9 cellular contexts compared by ENCODE assay signal in genomic region chr5:84383816-84384603, GRCh38. TPM values are rescaled to one million over a fixed set of nuclear protein-coding genes. Genes with fewer than 3 reads are reported as not detected.
DNase-seq lines count a peak whose midpoint lies in the region; ATAC-seq and TF ChIP-seq lines count a peak whose summit lies in the region.
"Had no signal": no experiment of that assay in that cellular context is flagged by ENCODE, and none has a peak within 500 bp of the region (broad histone marks: within the 10 kb centered on the region; RNA-seq: fewer than 3 reads in every experiment).

No MANE protein-coding gene starts in this region.

- no peaks in the 10 kb centered on the region for H3K4me1 ChIP-seq in endodermal cell (ENCODE audit: control insufficient read depth, insufficient read depth, low read length)
- no peaks in the 10 kb centered on the region for H3K4me1 ChIP-seq in upper lobe of right lung

- peak overlapping the region; percentile 74 for H3K27ac Mint-ChIP-seq in endodermal cell
- no peak overlapping the region for H3K27ac Mint-ChIP-seq in activated naive CD4-positive, alpha-beta T cell treated with anti-CD3 and anti-CD28 coated beads, Interleukin-2, amount 10 ng/mL, durations not matched to agents 7 days and 5 days
- H3K27ac Mint-ChIP-seq: activated naive CD4-positive, alpha-beta T cell treated with anti-CD3 and anti-CD28 coated beads, Interleukin-2, amount 50 U/mL, for 24 hours had no signal

- H3K4me3 Mint-ChIP-seq in endodermal cell, result peak overlapping the region; percentile 78
- H3K4me3 Mint-ChIP-seq in activated naive CD4-positive, alpha-beta T cell treated with anti-CD3 and anti-CD28 coated beads, Interleukin-2, amount 10 ng/mL, durations not matched to agents 7 days and 5 days, result no peak overlapping the region
- H3K4me3 Mint-ChIP-seq: activated naive CD4-positive, alpha-beta T cell treated with anti-CD3 and anti-CD28 coated beads, Interleukin-2, amount 50 U/mL, for 24 hours had no signal

- H3K9me3 ChIP-seq in endodermal cell (ENCODE audit: control insufficient read depth, low read length) (no peaks in the 10 kb centered on the region), upper lobe of right lung (no peaks in the 10 kb centered on the region)

- ATAC-seq in upper lobe of right lung (peak; percentile 45), GM21786 (IDR thresholded peaks at IDR 0.05; ENCODE audit: unreplicated experiment) (no peak)

- peaks cover 51% of the 10 kb centered on the region for H3K27me3 Mint-ChIP-seq in endodermal cell (ENCODE audit: insufficient read depth)
- H3K27me3 Mint-ChIP-seq in activated naive CD4-positive, alpha-beta T cell treated with anti-CD3 and anti-CD28 coated beads, Interleukin-2, amount 10 ng/mL, durations not matched to agents 7 days and 5 days, result peaks cover 45% of the 10 kb centered on the region

- TF ChIP-seq CTCF in endodermal cell (conservative IDR thresholded peaks at IDR 0.05) (no peak), upper lobe of right lung (IDR thresholded peaks at IDR 0.05) (no peak)

- H3K36me3 ChIP-seq in endodermal cell (ENCODE audit: control insufficient read depth, insufficient read depth, low read length) (no peaks in the 10 kb centered on the region), upper lobe of right lung (no peaks in the 10 kb centered on the region)

- no peak overlapping the region for H3K27ac ChIP-seq in endodermal cell (ENCODE audit: low read depth, low read length)
- peak overlapping the region; percentile 60 for H3K27ac ChIP-seq in upper lobe of right lung

- H3K9me3 Mint-ChIP-seq in endodermal cell, result no peaks in the 10 kb centered on the region
- no peaks in the 10 kb centered on the region for H3K9me3 Mint-ChIP-seq in activated naive CD4-positive, alpha-beta T cell treated with anti-CD3 and anti-CD28 coated beads, Interleukin-2, amount 10 ng/mL, durations not matched to agents 7 days and 5 days
- H3K9me3 Mint-ChIP-seq: activated naive CD4-positive, alpha-beta T cell treated with anti-CD3 and anti-CD28 coated beads, Interleukin-2, amount 50 U/mL, for 24 hours had no signal

- peaks cover 59% of the 10 kb centered on the region for H3K27me3 ChIP-seq in endodermal cell (ENCODE audit: control insufficient read depth, insufficient read depth, low read length, poor library complexity, severe bottlenecking)
- H3K27me3 ChIP-seq in upper lobe of right lung, result peaks cover 16% of the 10 kb centered on the region

- no peaks in the 10 kb centered on the region for H3K36me3 Mint-ChIP-seq in endodermal cell (ENCODE audit: low read depth)
- no peaks in the 10 kb centered on the region for H3K36me3 Mint-ChIP-seq in activated naive CD4-positive, alpha-beta T cell treated with anti-CD3 and anti-CD28 coated beads, Interleukin-2, amount 10 ng/mL, durations not matched to agents 7 days and 5 days
- H3K36me3 Mint-ChIP-seq: activated naive CD4-positive, alpha-beta T cell treated with anti-CD3 and anti-CD28 coated beads, Interleukin-2, amount 50 U/mL, for 24 hours had no signal

- 0 to 1% methylated on average over 32 to 73 of the region's 73 CpGs for WGBS in endodermal cell (ENCODE audit: insufficient coverage in 1 of 2, insufficient read length in 1 of 2), 2 experiments

- CTCF ChIA-PET in activated naive CD4-positive, alpha-beta T cell treated with anti-CD3 and anti-CD28 coated beads, Interleukin-2, amount 10 ng/mL, durations not matched to agents 7 days and 5 days (lab: Charles Lee), result no interaction called here

- intact Hi-C loops in upper lobe of right lung (cut with DNase I), result no loop called here

- peaks cover 11% of the 10 kb centered on the region for H3K4me1 Mint-ChIP-seq in endodermal cell
- peaks cover 5% of the 10 kb centered on the region for H3K4me1 Mint-ChIP-seq in activated naive CD4-positive, alpha-beta T cell treated with anti-CD3 and anti-CD28 coated beads, Interleukin-2, amount 10 ng/mL, durations not matched to agents 7 days and 5 days
- H3K4me1 Mint-ChIP-seq: activated naive CD4-positive, alpha-beta T cell treated with anti-CD3 and anti-CD28 coated beads, Interleukin-2, amount 50 U/mL, for 24 hours had no signal

- H3K9ac ChIP-seq in endodermal cell (ENCODE audit: extremely low read depth, low read length, poor library complexity, severe bottlenecking), result peak overlapping the region; percentile 38

- peak overlapping the region; percentile 81 for H3K4me3 ChIP-seq in endodermal cell (ENCODE audit: low read length)
- peak overlapping the region; percentile 57 for H3K4me3 ChIP-seq in upper lobe of right lung

- DNase-seq in COR-L47 (lab: John Stamatoyannopoulos, UW) (peak; percentile 28), NCI-H345 (lab: John Stamatoyannopoulos, UW) (peak; percentile 47), endodermal cell (peak; percentile 91), medulla oblongata (ENCODE audit: extremely low spot score) (peak; percentile 29), upper lobe of right lung (peak; percentile 69), foreskin melanocyte (no peak)
- no peak for DNase-seq in activated naive CD4-positive, alpha-beta T cell treated with anti-CD3 and anti-CD28 coated beads, Interleukin-2, amount 10 ng/mL, durations not matched to agents 7 days and 5 days

RNA-seq across cellular contexts. Expression of gene EDIL3, which starts 0.7 kb away (rescaled TPM):
- total RNA-seq in endodermal cell, result 10 to 100 TPM in 1 of 2 donors, 1 to 10 TPM in 1; 2.2 to 17.5 TPM
- 19.1 TPM for polyA plus RNA-seq in endodermal cell (2013, experiment 1 of 2)
- polyA plus RNA-seq in endodermal cell (2013, experiment 2 of 2), result 17.3 TPM
- total RNA-seq in upper lobe of right lung, result 42.4 TPM

Comparison
In these comparisons a context has a peak if more than half of its experiments do, and no peak if none do; other contexts are left out.
1. DNase-seq: peak in COR-L47 (single experiment), NCI-H345 (single experiment), endodermal cell (single experiment), medulla oblongata (single experiment) and upper lobe of right lung (single experiment); none in activated naive CD4-positive, alpha-beta T cell treated with anti-CD3 and anti-CD28 coated beads, Interleukin-2, amount 10 ng/mL, durations not matched to agents 7 days and 5 days (single experiment) and foreskin melanocyte (single experiment).